12 cellular contexts compared by ENCODE assay signal in genomic region chr15:90154861-90155626, GRCh38. TPM values are rescaled to one million over a fixed set of nuclear protein-coding genes. Genes with fewer than 3 reads are reported as not detected.
DNase-seq lines count a peak whose midpoint lies in the region; ATAC-seq and TF ChIP-seq lines count a peak whose summit lies in the region.
"Had no signal": no experiment of that assay in that cellular context is flagged by ENCODE, and none has a peak within 500 bp of the region (broad histone marks: within the 10 kb centered on the region; RNA-seq: fewer than 3 reads in every experiment).

No MANE protein-coding gene starts in this region.

- POLR2A ChIA-PET in activated CD4-positive, alpha-beta T cell treated with anti-CD3 and anti-CD28 coated beads, Interleukin-2, amount 10 ng/mL, durations not matched to agents 7 days and 5 days (lab: Charles Lee), result no interaction called here

- no peaks in the 10 kb centered on the region for H3K27me3 Mint-ChIP-seq in HFFc6 (ENCODE audit: insufficient read depth)
- no peaks in the 10 kb centered on the region for H3K27me3 Mint-ChIP-seq in activated CD4-positive, alpha-beta T cell treated with anti-CD3 and anti-CD28 coated beads, Interleukin-2, amount 10 ng/mL, durations not matched to agents 7 days and 5 days
- H3K27me3 Mint-ChIP-seq: activated naive CD8-positive, alpha-beta T cell had no signal

- DNase-seq in HFFc6 (peak; percentile 91), left lobe of liver (ENCODE audit: low spot score) (peak; percentile 89)
- no peak for DNase-seq in activated CD4-positive, alpha-beta T cell treated with anti-CD3 and anti-CD28 coated beads, Interleukin-2, amount 10 ng/mL, durations not matched to agents 7 days and 5 days
- DNase-seq: CD4-positive, CD25-positive, alpha-beta regulatory T cell; NCI-H69; stimulated activated CD4-positive, alpha-beta T cell treated with anti-CD3 and anti-CD28 coated beads, Interleukin-2, amount 100 ng/mL, for 24 hours had no signal

- TF ChIP-seq CTCF in 22Rv1 (IDR thresholded peaks at IDR 0.05), result no peak
- TF ChIP-seq CTCF in HFFc6 (IDR thresholded peaks at IDR 0.05), result no peak
- no peak for TF ChIP-seq CTCF in VCaP (conservative IDR thresholded peaks at IDR 0.05)

- H3K4me3 Mint-ChIP-seq in HFFc6, result peak overlapping the region; percentile 21
- H3K4me3 Mint-ChIP-seq in activated CD4-positive, alpha-beta T cell treated with anti-CD3 and anti-CD28 coated beads, Interleukin-2, amount 10 ng/mL, durations not matched to agents 7 days and 5 days, result no peak overlapping the region
- H3K4me3 Mint-ChIP-seq: activated naive CD8-positive, alpha-beta T cell; CD4-positive, CD25-positive, alpha-beta regulatory T cell had no signal

- ATAC-seq in left lobe of liver (peak; percentile 52), GM21423 (IDR thresholded peaks at IDR 0.05; ENCODE audit: unreplicated experiment) (no peak), HG03108 (IDR thresholded peaks at IDR 0.05; ENCODE audit: unreplicated experiment) (no peak), GM18519 (IDR thresholded peaks at IDR 0.05; ENCODE audit: low FRiP score, unreplicated experiment) (no peak)

- H3K36me3 Mint-ChIP-seq in HFFc6 (ENCODE audit: low read depth), result no peaks in the 10 kb centered on the region
- H3K36me3 Mint-ChIP-seq in activated CD4-positive, alpha-beta T cell treated with anti-CD3 and anti-CD28 coated beads, Interleukin-2, amount 10 ng/mL, durations not matched to agents 7 days and 5 days (ENCODE audit: low read depth), result no peaks in the 10 kb centered on the region
- H3K36me3 Mint-ChIP-seq: activated naive CD8-positive, alpha-beta T cell; CD4-positive, CD25-positive, alpha-beta regulatory T cell had no signal

- H3K9me3 Mint-ChIP-seq in HFFc6, result no peaks in the 10 kb centered on the region
- no peaks in the 10 kb centered on the region for H3K9me3 Mint-ChIP-seq in activated CD4-positive, alpha-beta T cell treated with anti-CD3 and anti-CD28 coated beads, Interleukin-2, amount 10 ng/mL, durations not matched to agents 7 days and 5 days
- H3K9me3 Mint-ChIP-seq: CD4-positive, CD25-positive, alpha-beta regulatory T cell had no signal

- CTCF ChIA-PET in activated CD4-positive, alpha-beta T cell treated with anti-CD3 and anti-CD28 coated beads, Interleukin-2, amount 10 ng/mL, durations not matched to agents 7 days and 5 days (lab: Charles Lee), result interaction anchor here (0.8 to 1.0 kb wide), 2 partner anchors 30 to 50 kb away, joined by 3 read pairs; no protein-coding TSS in a partner anchor

- peaks cover 42% of the 10 kb centered on the region for H3K4me1 Mint-ChIP-seq in HFFc6 (ENCODE audit: low read depth)
- H3K4me1 Mint-ChIP-seq in activated CD4-positive, alpha-beta T cell treated with anti-CD3 and anti-CD28 coated beads, Interleukin-2, amount 10 ng/mL, durations not matched to agents 7 days and 5 days, result peaks cover 30% of the 10 kb centered on the region

- H3K27ac ChIP-seq in 22Rv1, result peak overlapping the region; percentile 22; the same call in 1 of the 2 replicates
- peak overlapping the region; percentile 100 for H3K27ac ChIP-seq in VCaP

- H3K27ac Mint-ChIP-seq in HFFc6, result peak overlapping the region; percentile 83
- no peak overlapping the region for H3K27ac Mint-ChIP-seq in activated CD4-positive, alpha-beta T cell treated with anti-CD3 and anti-CD28 coated beads, Interleukin-2, amount 10 ng/mL, durations not matched to agents 7 days and 5 days
- H3K27ac Mint-ChIP-seq: activated naive CD8-positive, alpha-beta T cell; CD4-positive, CD25-positive, alpha-beta regulatory T cell had no signal

RNA-seq across cellular contexts. Expression of gene SEMA4B, which starts 46.1 kb away (rescaled TPM):
- total RNA-seq in HFFc6 (2021; fragmentation: NEBNext Ultra II Directional; extraction: Animal tissue kit (Norgen Biotek cat#: 25700)), result 1 to 10 TPM; 5.6 to 7.7 (median 7.2) TPM
- total RNA-seq in left lobe of liver, result 23.7 TPM
- 10 to 100 TPM; 23.4 to 26.7 TPM for total RNA-seq in activated CD4-positive, alpha-beta T cell treated with anti-CD3 and anti-CD28 coated beads, Interleukin-2, amount 10 ng/mL, durations not matched to agents 7 days and 5 days

RNA-seq across cellular contexts. Expression of gene IDH2, which starts 52.8 kb away (rescaled TPM):
- total RNA-seq in HFFc6 (2021; fragmentation: NEBNext Ultra II Directional; extraction: Animal tissue kit (Norgen Biotek cat#: 25700)), result 10 to 100 TPM; 26.3 to 32.4 (median 28.9) TPM
- 292 TPM for total RNA-seq in left lobe of liver
- 100 to 1,000 TPM; 332 to 349 TPM for total RNA-seq in activated CD4-positive, alpha-beta T cell treated with anti-CD3 and anti-CD28 coated beads, Interleukin-2, amount 10 ng/mL, durations not matched to agents 7 days and 5 days
